ENCODE assay signal across 28 cellular contexts in genomic region chr18:58616446-58616845, GRCh38. TPM values are rescaled to one million over a fixed set of nuclear protein-coding genes. Genes with fewer than 3 reads are reported as not detected.
A peak's percentile ranks its signal among the peaks of the same experiment; 100 is the strongest.
DNase-seq lines count a peak whose midpoint lies in the region; ATAC-seq and TF ChIP-seq lines count a peak whose summit lies in the region.
"Had no signal": no experiment of that assay in that cellular context is flagged by ENCODE, and none has a peak within 500 bp of the region (broad histone marks: within the 10 kb centered on the region; RNA-seq: fewer than 3 reads in every experiment).

No MANE protein-coding gene starts in this region.

- H3K27me3 ChIP-seq in esophagus squamous epithelium (no peaks in the 10 kb centered on the region), spleen (replicated peaks in 1 of 7) (no peaks in the 10 kb centered on the region), foreskin keratinocyte (no peaks in the 10 kb centered on the region)
- H3K27me3 ChIP-seq: right lobe of liver, thyroid gland had no signal

- H3K4me1 Mint-ChIP-seq in activated naive CD4-positive, alpha-beta T cell treated with anti-CD3 and anti-CD28 coated beads, Interleukin-2, amount 10 ng/mL, durations not matched to agents 7 days and 5 days: peaks cover 44% of the 10 kb centered on the region
- H3K4me1 Mint-ChIP-seq in activated naive CD4-positive, alpha-beta T cell treated with anti-CD3 and anti-CD28 coated beads for 36 hours (ENCODE audit: low read depth): peaks cover 40% of the 10 kb centered on the region
- H3K4me1 Mint-ChIP-seq in T-cell: peaks cover 45 to 49% (median 46%) of the 10 kb centered on the region in 3 donors

- ATAC-seq in T-cell (replicated peaks in 1 of 4) (no peak), HG02571 (IDR thresholded peaks at IDR 0.05; ENCODE audit: unreplicated experiment) (no peak), foreskin keratinocyte (no peak)
- ATAC-seq: HepG2 had no signal

- H3K4me3 ChIP-seq in esophagus squamous epithelium: no peak overlapping the region
- no peak overlapping the region for H3K4me3 ChIP-seq in spleen
- H3K4me3 ChIP-seq: right lobe of liver, thyroid gland had no signal

- H3K27ac ChIP-seq in esophagus squamous epithelium (peak overlapping the region in 3 of 4 donors; percentile 13 to 46 (median 38)), spleen (peak overlapping the region in 5 of 8 donors; percentile 4 to 83 (median 77)), foreskin keratinocyte (no peak overlapping the region)
- H3K27ac ChIP-seq: right lobe of liver, thyroid gland had no signal

- TF ChIP-seq POLR2A in esophagus squamous epithelium (IDR thresholded peaks at IDR 0.05) (no peak), spleen (IDR thresholded peaks at IDR 0.05) (no peak)

- no peaks in the 10 kb centered on the region for H3K9me3 ChIP-seq in esophagus squamous epithelium
- no peaks in the 10 kb centered on the region for H3K9me3 ChIP-seq in spleen
- H3K9me3 ChIP-seq: right lobe of liver, thyroid gland had no signal

- CTCF ChIA-PET in activated naive CD4-positive, alpha-beta T cell treated with anti-CD3 and anti-CD28 coated beads, Interleukin-2, amount 10 ng/mL, durations not matched to agents 7 days and 5 days (lab: Charles Lee): interaction anchor here (2.0 kb wide), 1 partner anchor 55 kb away, joined by 5 read pairs; the partner anchor contains the start of gene MALT1
- CTCF ChIA-PET in activated naive CD4-positive, alpha-beta T cell treated with anti-CD3 and anti-CD28 coated beads for 36 hours (lab: Charles Lee): interaction anchor here (0.8 kb wide), 1 partner anchor 31 kb away, joined by 3 read pairs; no protein-coding TSS in a partner anchor
- CTCF ChIA-PET in T-cell (lab: Charles Lee): no interaction called here

- peaks cover 0 to 16% (median 10%) of the 10 kb centered on the region in 3 donors for H3K4me1 ChIP-seq in esophagus squamous epithelium
- peaks cover 0 to 28% (median 14%) of the 10 kb centered on the region in 6 donors for H3K4me1 ChIP-seq in spleen
- H3K4me1 ChIP-seq in foreskin keratinocyte: peaks cover 11% of the 10 kb centered on the region
- H3K4me1 ChIP-seq: right lobe of liver had no signal

- no peak for TF ChIP-seq CTCF in esophagus squamous epithelium (IDR thresholded peaks at IDR 0.05)
- no peak for TF ChIP-seq CTCF in spleen (IDR thresholded peaks at IDR 0.05 in 8 of 11, conservative IDR thresholded peaks at IDR 0.05 in 3 of 11)
- TF ChIP-seq CTCF in foreskin keratinocyte (conservative IDR thresholded peaks at IDR 0.05): no peak

- H3K27me3 Mint-ChIP-seq in activated naive CD4-positive, alpha-beta T cell treated with anti-CD3 and anti-CD28 coated beads, Interleukin-2, amount 10 ng/mL, durations not matched to agents 7 days and 5 days: no peaks in the 10 kb centered on the region
- H3K27me3 Mint-ChIP-seq in activated naive CD4-positive, alpha-beta T cell treated with anti-CD3 and anti-CD28 coated beads for 36 hours (ENCODE audit: low read depth): no peaks in the 10 kb centered on the region
- H3K27me3 Mint-ChIP-seq in T-cell: no peaks in the 10 kb centered on the region

- no peak for DNase-seq in activated naive CD4-positive, alpha-beta T cell treated with anti-CD3 and anti-CD28 coated beads, Interleukin-2, amount 10 ng/mL, durations not matched to agents 7 days and 5 days
- DNase-seq in activated naive CD4-positive, alpha-beta T cell treated with anti-CD3 and anti-CD28 coated beads for 36 hours: no peak
- DNase-seq in T-cell (no peak), esophagus squamous epithelium (lab: John Stamatoyannopoulos, UW) (no peak), spleen (no peak), NCI-H774 (lab: John Stamatoyannopoulos, UW) (no peak), foreskin keratinocyte (no peak)
- DNase-seq: activated CD4-positive, CD25-positive, alpha-beta regulatory T cell treated with anti-CD3 and anti-CD28 coated beads, Interleukin-2, amount 50 U/mL, for 72 hours; caudate nucleus; cortex of kidney; DMS 273 treated with DMSO at 0.1 percent for 48 hours; endodermal cell; H9; MM.1S; NCI-H1105 treated with DMSO at 0.1 percent for 48 hours; NCI-H1930; NCI-H526; posterior cingulate gyrus; right lobe of liver; SHP77 treated with DMSO at 0.1 percent for 48 hours; stimulated activated CD8-positive, alpha-beta memory T cell treated with anti-CD3 and anti-CD28 coated beads, Interleukin-4, amount 100 ng/mL, for 48 hours; thyroid gland had no signal

- H3K36me3 Mint-ChIP-seq in activated naive CD4-positive, alpha-beta T cell treated with anti-CD3 and anti-CD28 coated beads, Interleukin-2, amount 10 ng/mL, durations not matched to agents 7 days and 5 days: peaks cover 1% of the 10 kb centered on the region
- no peaks in the 10 kb centered on the region for H3K36me3 Mint-ChIP-seq in activated naive CD4-positive, alpha-beta T cell treated with anti-CD3 and anti-CD28 coated beads for 36 hours (ENCODE audit: low read depth)
- H3K36me3 Mint-ChIP-seq in T-cell: no peaks in the 10 kb centered on the region
- H3K36me3 Mint-ChIP-seq: activated naive CD8-positive, alpha-beta T cell treated with anti-CD3 and anti-CD28 coated beads, Interleukin-2, amount 10 ng/mL, durations not matched to agents 7 days and 5 days; CD14-positive monocyte had no signal

- H3K4me3 Mint-ChIP-seq in activated naive CD4-positive, alpha-beta T cell treated with anti-CD3 and anti-CD28 coated beads, Interleukin-2, amount 10 ng/mL, durations not matched to agents 7 days and 5 days: no peak overlapping the region
- H3K4me3 Mint-ChIP-seq in activated naive CD4-positive, alpha-beta T cell treated with anti-CD3 and anti-CD28 coated beads for 36 hours: no peak overlapping the region
- peak overlapping the region in 1 of 3 donors; percentile 65 for H3K4me3 Mint-ChIP-seq in T-cell
- H3K4me3 Mint-ChIP-seq: endodermal cell, H9 had no signal

- intact Hi-C loops in activated naive CD4-positive, alpha-beta T cell treated with anti-CD3 and anti-CD28 coated beads for 36 hours (cut with micrococcal nuclease): loop anchor here (1.0 to 5.0 kb wide), 3 partner anchors 13 to 526 kb away; partner anchors contain the start of gene ALPK2
- intact Hi-C loops in esophagus squamous epithelium (cut with DNase I) (no loop called here), spleen (cut with DNase I; ENCODE audit: low total_unique reads) (no loop called here)

- POLR2A ChIA-PET in T-cell (lab: Charles Lee): no interaction called here

- H3K36me3 ChIP-seq in esophagus squamous epithelium (no peaks in the 10 kb centered on the region), spleen (no peaks in the 10 kb centered on the region)
- H3K36me3 ChIP-seq: right lobe of liver, thyroid gland had no signal

- peak overlapping the region; percentile 98 for H3K27ac Mint-ChIP-seq in activated naive CD4-positive, alpha-beta T cell treated with anti-CD3 and anti-CD28 coated beads, Interleukin-2, amount 10 ng/mL, durations not matched to agents 7 days and 5 days
- no peak overlapping the region for H3K27ac Mint-ChIP-seq in activated naive CD4-positive, alpha-beta T cell treated with anti-CD3 and anti-CD28 coated beads for 36 hours
- H3K27ac Mint-ChIP-seq in T-cell: peak overlapping the region; percentile 99
- H3K27ac Mint-ChIP-seq: endodermal cell had no signal

- no peaks in the 10 kb centered on the region for H3K9me3 Mint-ChIP-seq in activated naive CD4-positive, alpha-beta T cell treated with anti-CD3 and anti-CD28 coated beads, Interleukin-2, amount 10 ng/mL, durations not matched to agents 7 days and 5 days
- H3K9me3 Mint-ChIP-seq in activated naive CD4-positive, alpha-beta T cell treated with anti-CD3 and anti-CD28 coated beads for 36 hours: no peaks in the 10 kb centered on the region
- no peaks in the 10 kb centered on the region for H3K9me3 Mint-ChIP-seq in T-cell
- H3K9me3 Mint-ChIP-seq: activated naive CD8-positive, alpha-beta T cell treated with anti-CD3 and anti-CD28 coated beads, Interleukin-2, amount 10 ng/mL, durations not matched to agents 7 days and 5 days; CD14-positive monocyte; endodermal cell; H9; T-helper 2 cell treated with Interferon-gamma antibody and Interleukin-4, amounts not matched to agents 5 μg/mL and 100 μg/mL, for 36 hours had no signal

- WGBS in esophagus squamous epithelium, 2 donors: 93 to 97% methylated on average over 5 of the region's 5 CpGs
- WGBS in spleen, 5 donors: 88 to 95% (median 94%) methylated on average over 5 of the region's 5 CpGs

RNA-seq across cellular contexts. Expression of gene ALPK2, which starts 12.4 kb away (rescaled TPM):
- 1 to 10 TPM; 1.3 to 1.4 TPM for total RNA-seq in activated naive CD4-positive, alpha-beta T cell treated with anti-CD3 and anti-CD28 coated beads for 36 hours
- total RNA-seq in T-cell: 1 to 10 TPM in 3 of 5 donors, under 1 TPM in 2; 0.25 to 3.1 (median 1.1) TPM
- total RNA-seq in esophagus squamous epithelium: under 1 TPM in 3 of 4 donors, not detected in 1; 0.13 to 0.94 (median 0.57) TPM
- total RNA-seq in spleen: 1 to 10 TPM in 3 of 7 donors, under 1 TPM in 4; 0.66 to 3.1 (median 0.94) TPM
- polyA plus RNA-seq in spleen: 1 to 10 TPM in 1 of 3 donors, under 1 TPM in 2; 0.93 to 2.1 (median 1.00) TPM
- 0.07 and 0.27 TPM in 2 replicates for total RNA-seq in foreskin keratinocyte
- polyA plus RNA-seq in foreskin keratinocyte: 0.02 TPM in 2 replicates
- polyA plus RNA-seq: mammary epithelial cell had no signal

RNA-seq across cellular contexts. Expression of gene MALT1, which starts 54.8 kb away (rescaled TPM):
- 10 to 100 TPM; 39.7 to 41.0 TPM for total RNA-seq in activated naive CD4-positive, alpha-beta T cell treated with anti-CD3 and anti-CD28 coated beads for 36 hours
- total RNA-seq in T-cell (10 to 100 TPM; 54.5 to 83.2 (median 69.5) TPM), esophagus squamous epithelium (10 to 100 TPM; 25.2 to 48.6 (median 30.7) TPM), spleen (10 to 100 TPM; 47.9 to 59.6 (median 51.3) TPM), foreskin keratinocyte (28.4 and 31.6 TPM in 2 replicates)
- polyA plus RNA-seq in spleen (10 to 100 TPM; 13.3 to 16.8 (median 15.6) TPM), foreskin keratinocyte (11.0 and 13.0 TPM in 2 replicates)

Comparison
In these comparisons a context has a peak if more than half of its experiments do, and no peak if none do; other contexts are left out.
1. CTCF ChIA-PET loops: an anchor here in activated naive CD4-positive, alpha-beta T cell treated with anti-CD3 and anti-CD28 coated beads, Interleukin-2, amount 10 ng/mL, durations not matched to agents 7 days and 5 days (2.0 kb wide) and activated naive CD4-positive, alpha-beta T cell treated with anti-CD3 and anti-CD28 coated beads for 36 hours (0.8 kb wide); none called in T-cell.